26 cellular contexts compared by ENCODE assay signal in genomic region chr4:100504086-100504874, GRCh38. TPM values are rescaled to one million over a fixed set of nuclear protein-coding genes. Genes with fewer than 3 reads are reported as not detected.
A peak's percentile ranks its signal among the peaks of the same experiment; 100 is the strongest.
DNase-seq lines count a peak whose midpoint lies in the region; ATAC-seq, FAIRE-seq and TF ChIP-seq lines count a peak whose summit lies in the region.
"Had no signal": no experiment of that assay in that cellular context is flagged by ENCODE, and none has a peak within 500 bp of the region (broad histone marks: within the 10 kb centered on the region; RNA-seq: fewer than 3 reads in every experiment).

No MANE protein-coding gene starts in this region.

- H3K9ac ChIP-seq in GM23248 = no peak overlapping the region

- H3K79me2 ChIP-seq in GM23248 (ENCODE audit: insufficient read depth) = no peaks in the 10 kb centered on the region

- H3K9me3 ChIP-seq in BE2C (no peaks in the 10 kb centered on the region), iPS DF 6.9 (ENCODE audit: control insufficient read depth, insufficient read depth, low read length) (no peaks in the 10 kb centered on the region), esophagus muscularis mucosa (no peaks in the 10 kb centered on the region), GM23248 (ENCODE audit: low read depth) (no peaks in the 10 kb centered on the region)
- H3K9me3 ChIP-seq: lower lobe of right lung, transverse colon had no signal

- in situ Hi-C loops in GM23248 (cut with MboI) = no loop called here

- H3K4me3 ChIP-seq in BE2C (ENCODE audit: low read depth, low read length) (no peak overlapping the region), iPS DF 6.9 (ENCODE audit: low read length) (no peak overlapping the region), esophagus muscularis mucosa (no peak overlapping the region), GM23248 (no peak overlapping the region)
- H3K4me3 ChIP-seq: lower lobe of right lung, SK-N-MC, transverse colon had no signal

- TF ChIP-seq CTCF in BE2C (IDR thresholded peaks at IDR 0.05; ENCODE audit: low read depth, low read length) (peak; percentile 22; the same call in 1 of the 2 replicates), esophagus muscularis mucosa (IDR thresholded peaks at IDR 0.05) (no peak)

- peak; percentile 29 for DNase-seq in BE2C
- DNase-seq in H54 (ENCODE audit: insufficient read length, low spot score) = no peak
- peak; percentile 29 for DNase-seq in amniotic epithelial cell (ENCODE audit: low read depth)
- peak; percentile 11 for DNase-seq in iPS DF 6.9 (ENCODE audit: low read depth, low spot score)
- no peak for DNase-seq in esophagus muscularis mucosa (ENCODE audit: extremely low spot score)
- no peak for DNase-seq in GM23248
- DNase-seq in head of caudate nucleus = no peak
- DNase-seq: activated CD4-positive, alpha-beta memory T cell treated with anti-CD3 and anti-CD28 coated beads for 36 hours; activated effector memory CD4-positive, alpha-beta T cell treated with Interleukin-2 at 50 U/mL for 16 hours; activated naive CD8-positive, alpha-beta T cell treated with anti-CD3 and anti-CD28 coated beads for 36 hours; activated T-cell treated with anti-CD3 and anti-CD28 coated beads for 4 hours; CD4-positive, alpha-beta memory T cell; effector CD4-positive, alpha-beta T cell; hippocampal formation; KBM-7; lower lobe of right lung; NCI-H524; transverse colon had no signal

- H3F3A ChIP-seq in GM23248 (ENCODE audit: insufficient read depth) = no peaks in the 10 kb centered on the region

- H3K36me3 ChIP-seq in BE2C (no peaks in the 10 kb centered on the region), iPS DF 6.9 (ENCODE audit: control insufficient read depth, insufficient read depth, low read length) (no peaks in the 10 kb centered on the region), esophagus muscularis mucosa (no peaks in the 10 kb centered on the region), GM23248 (ENCODE audit: low read depth) (no peaks in the 10 kb centered on the region)
- H3K36me3 ChIP-seq: lower lobe of right lung, transverse colon had no signal

- no peaks in the 10 kb centered on the region for H3K9me2 ChIP-seq in GM23248 (ENCODE audit: insufficient read depth)

- H3K27ac ChIP-seq in iPS DF 6.9 (ENCODE audit: low read length) = no peak overlapping the region
- H3K27ac ChIP-seq in esophagus muscularis mucosa (replicated peaks in 1 of 4) = no peak overlapping the region
- H3K27ac ChIP-seq in GM23248 = no peak overlapping the region
- H3K27ac ChIP-seq: lower lobe of right lung, RWPE1, SK-N-MC, transverse colon had no signal

- FAIRE-seq in H54 (lab: Jason Lieb, UNC) = peak; percentile 23
- FAIRE-seq: keratinocyte had no signal

- H4K20me1 ChIP-seq in GM23248 (ENCODE audit: insufficient read depth) = no peaks in the 10 kb centered on the region

- H3K27me3 ChIP-seq in BE2C (no peaks in the 10 kb centered on the region), iPS DF 6.9 (ENCODE audit: control insufficient read depth, insufficient read depth, low read length) (no peaks in the 10 kb centered on the region), esophagus muscularis mucosa (no peaks in the 10 kb centered on the region), GM23248 (replicated peaks; ENCODE audit: insufficient read depth) (no peaks in the 10 kb centered on the region)
- H3K27me3 ChIP-seq: transverse colon had no signal

- H3K4me2 ChIP-seq in GM23248 (ENCODE audit: unreplicated experiment) = no peak overlapping the region

- H2AFZ ChIP-seq in GM23248 = no peak overlapping the region

- TF ChIP-seq POLR2A in H54 (IDR thresholded peaks at IDR 0.05; ENCODE audit: low read depth, low read length) (no peak), esophagus muscularis mucosa (IDR thresholded peaks at IDR 0.05; ENCODE audit: low read depth) (no peak)

- no peaks in the 10 kb centered on the region for H3K4me1 ChIP-seq in BE2C
- no peaks in the 10 kb centered on the region for H3K4me1 ChIP-seq in iPS DF 6.9 (ENCODE audit: control insufficient read depth, insufficient read depth, low read length)
- H3K4me1 ChIP-seq in esophagus muscularis mucosa = no peaks in the 10 kb centered on the region
- no peaks in the 10 kb centered on the region for H3K4me1 ChIP-seq in GM23248 (ENCODE audit: insufficient read depth)
- H3K4me1 ChIP-seq: lower lobe of right lung, transverse colon had no signal

- intact Hi-C loops in esophagus muscularis mucosa (cut with DNase I) (no loop called here), head of caudate nucleus (cut with DNase I) (no loop called here)

- no CpG with 5 or more reads among the region's 18 CpGs for WGBS in iPS DF 6.9 (ENCODE audit: insufficient coverage, insufficient read length)
- WGBS in esophagus muscularis mucosa = 92% methylated on average over 18 of the region's 18 CpGs
- WGBS in GM23248 (ENCODE audit: low coverage in 1 of 2, low lambda C conversion rate in 2 of 2, missing lambda C conversion rate in 2 of 2), 2 experiments = 92 to 96% methylated on average over 18 of the region's 18 CpGs

- TF ChIP-seq EP300 in esophagus muscularis mucosa (IDR thresholded peaks at IDR 0.05) = no peak

- ATAC-seq in HG03460 (IDR thresholded peaks at IDR 0.05; ENCODE audit: unreplicated experiment) = no peak
- ATAC-seq: lower lobe of right lung had no signal

RNA-seq across cellular contexts. Expression of gene EMCN, which starts 13.5 kb away (rescaled TPM):
- 1.1 TPM for polyA plus RNA-seq in BE2C (2012; ENCODE audit: insufficient read depth, insufficient read length, low read depth)
- total RNA-seq in esophagus muscularis mucosa = 10 to 100 TPM in 3 of 4 donors, 1 to 10 TPM in 1; 6.2 to 26.3 (median 16.2) TPM
- 0.13 and 0.22 TPM in 2 replicates for total RNA-seq in GM23248 (2014; rRNA removed; shearing (Covaris generic))
- 1.0 TPM in 1 of 2 replicates, not detected in the other for polyA plus RNA-seq in GM23248 (2016; fragmentation: Nextera tagmentation; extraction: Ambion mirVana)
- total RNA-seq: activated CD4-positive, alpha-beta memory T cell treated with anti-CD3 and anti-CD28 coated beads for 36 hours; activated naive CD8-positive, alpha-beta T cell treated with anti-CD3 and anti-CD28 coated beads for 36 hours; CD4-positive, alpha-beta memory T cell; epithelial cell of proximal tubule; fibroblast of villous mesenchyme; G401; HT1080 had no signal
- polyA plus RNA-seq: CD4-positive, alpha-beta memory T cell; keratinocyte had no signal

Comparison
In these comparisons a context has a peak if more than half of its experiments do, and no peak if none do; other contexts are left out.
1. DNase-seq: peak in BE2C (single experiment), amniotic epithelial cell (single experiment) and iPS DF 6.9 (single experiment); none in H54 (single experiment), esophagus muscularis mucosa (single experiment), GM23248 (single experiment) and head of caudate nucleus (0 of 42).